8 cellular contexts compared by ENCODE assay signal in the genomic region with DNA sequence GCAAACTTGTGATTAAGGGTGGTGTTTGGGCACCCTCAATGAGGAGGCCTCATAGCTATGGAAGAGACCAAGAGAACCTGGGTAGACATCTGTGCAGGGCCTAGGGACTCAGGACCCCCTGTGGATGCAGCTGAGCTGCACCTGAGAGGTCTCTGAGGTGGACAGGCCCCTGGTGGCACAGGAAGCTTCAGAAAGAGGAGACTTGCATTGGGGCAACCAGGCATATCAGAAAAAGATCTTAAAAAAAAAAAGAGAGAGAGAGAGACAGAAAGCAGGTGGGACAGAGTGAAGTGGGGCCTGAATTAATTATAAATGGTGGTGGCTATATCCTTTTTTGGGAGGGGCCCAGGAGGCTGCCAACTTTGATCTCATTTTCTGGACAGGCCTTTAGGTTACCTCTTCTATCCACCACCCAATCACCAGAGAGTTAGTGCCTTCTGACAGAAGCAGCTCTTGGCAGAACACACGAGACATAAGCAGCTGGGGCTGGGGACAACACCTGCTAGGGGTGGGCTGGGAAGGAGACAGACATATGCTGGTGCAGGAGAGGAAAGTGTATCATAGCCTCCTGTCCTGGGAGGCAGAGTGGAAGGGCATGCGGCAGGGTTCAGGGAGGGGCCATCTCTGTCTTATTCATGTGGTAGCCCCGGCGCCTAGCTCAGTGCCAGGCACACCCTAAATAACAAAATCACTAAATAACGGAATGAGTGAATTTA. TPM values are rescaled to one million over a fixed set of nuclear protein-coding genes. Genes with fewer than 3 reads are reported as not detected.
A peak's percentile ranks its signal among the peaks of the same experiment; 100 is the strongest.
DNase-seq lines count a peak whose midpoint lies in the region; ATAC-seq and TF ChIP-seq lines count a peak whose summit lies in the region.

No MANE protein-coding gene starts in this region.

- no peaks in the 10 kb centered on the region for H3K9me3 ChIP-seq in CD8-positive, alpha-beta T cell (ENCODE audit: low read length)
- no peaks in the 10 kb centered on the region for H3K9me3 ChIP-seq in body of pancreas

- H3K27ac ChIP-seq in CD8-positive, alpha-beta T cell (ENCODE audit: low read depth, low read length), result no peak overlapping the region
- H3K27ac ChIP-seq in body of pancreas, result peak overlapping the region; percentile 34 to 91 (median 77)

- no peak for TF ChIP-seq POLR2A in body of pancreas (IDR thresholded peaks at IDR 0.05)

- H3K36me3 Mint-ChIP-seq in CD8-positive, alpha-beta T cell, result no peaks in the 10 kb centered on the region
- no peaks in the 10 kb centered on the region for H3K36me3 Mint-ChIP-seq in nephron progenitor cell (ENCODE audit: low read depth)

- POLR2A ChIA-PET in CD8-positive, alpha-beta T cell (lab: Charles Lee), result interaction anchor here (1.4 to 1.5 kb wide), 2 partner anchors 9 to 59 kb away, joined by 3 to 6 read pairs; no protein-coding TSS in a partner anchor

- peaks cover 48% of the 10 kb centered on the region for H3K4me1 Mint-ChIP-seq in CD8-positive, alpha-beta T cell (ENCODE audit: low read depth)
- H3K4me1 Mint-ChIP-seq in nephron progenitor cell, result peaks cover 75% of the 10 kb centered on the region

- no peaks in the 10 kb centered on the region for H3K9me3 Mint-ChIP-seq in CD8-positive, alpha-beta T cell
- H3K9me3 Mint-ChIP-seq in nephron progenitor cell, result no peaks in the 10 kb centered on the region

- no peak for TF ChIP-seq CTCF in CD8-positive, alpha-beta T cell (IDR thresholded peaks at IDR 0.05)
- TF ChIP-seq CTCF in body of pancreas (IDR thresholded peaks at IDR 0.05), result no peak
- no peak for TF ChIP-seq CTCF in nephron progenitor cell (IDR thresholded peaks at IDR 0.05)

- CTCF ChIA-PET in CD8-positive, alpha-beta T cell (lab: Charles Lee), result interaction anchor here (1.0 to 7.0 kb wide), 9 partner anchors 8 to 311 kb away, joined by 3 to 47 read pairs (median 5); no protein-coding TSS in a partner anchor

- peak overlapping the region; percentile 29 for H3K27ac Mint-ChIP-seq in CD8-positive, alpha-beta T cell
- H3K27ac Mint-ChIP-seq in nephron progenitor cell, result peak overlapping the region; percentile 98

- H3K4me3 ChIP-seq in CD8-positive, alpha-beta T cell (ENCODE audit: low read depth, low read length), result no peak overlapping the region
- no peak overlapping the region for H3K4me3 ChIP-seq in body of pancreas

- ATAC-seq in CD8-positive, alpha-beta T cell, result no peak
- ATAC-seq in body of pancreas (no peak), HG03354 (IDR thresholded peaks at IDR 0.05; ENCODE audit: poor library complexity, severe bottlenecking, unreplicated experiment) (no peak)

- intact Hi-C loops in CD8-positive, alpha-beta T cell (cut with DNase I, micrococcal nuclease), result loop anchor here (5.0 kb wide), 2 partner anchors 32 to 47 kb away; partner anchors contain the start of gene CTDSP2 (in 1 of the 2)
- intact Hi-C loops in body of pancreas (cut with DNase I), result loop anchor here (5.0 kb wide), 1 partner anchor 47 kb away; the partner anchor contains the start of gene CTDSP2

- peaks cover 3% of the 10 kb centered on the region for H3K27me3 Mint-ChIP-seq in CD8-positive, alpha-beta T cell (ENCODE audit: low read depth)
- peaks cover 6% of the 10 kb centered on the region for H3K27me3 Mint-ChIP-seq in nephron progenitor cell (ENCODE audit: low read depth, poor library complexity)

- peaks cover 42% of the 10 kb centered on the region for H3K4me1 ChIP-seq in CD8-positive, alpha-beta T cell (ENCODE audit: insufficient read depth, low read length)
- peaks cover 58% of the 10 kb centered on the region for H3K4me1 ChIP-seq in body of pancreas

- no peaks in the 10 kb centered on the region for H3K36me3 ChIP-seq in CD8-positive, alpha-beta T cell (ENCODE audit: insufficient read depth, low read length)
- no peaks in the 10 kb centered on the region for H3K36me3 ChIP-seq in body of pancreas (replicated peaks in 1 of 2; ENCODE audit: insufficient read depth in 1 of 2, low read depth in 2 of 2)

- H3K4me3 Mint-ChIP-seq in CD8-positive, alpha-beta T cell, result no peak overlapping the region
- H3K4me3 Mint-ChIP-seq in nephron progenitor cell, result peak overlapping the region; percentile 41

- no peak for DNase-seq in CD8-positive, alpha-beta T cell
- DNase-seq in NCI-H2081 treated with DMSO at 0.1 percent for 48 hours (lab: John Stamatoyannopoulos, UW) (peak; percentile 34), body of pancreas (no peak), nephron progenitor cell (no peak), KBM-7 (no peak), T-helper 2 cell (no peak), SKM-1 treated with dmso at 0.1 percent for 144 hours (lab: John Stamatoyannopoulos, UW; ENCODE audit: unreplicated experiment) (no peak)

- no peaks in the 10 kb centered on the region for H3K27me3 ChIP-seq in CD8-positive, alpha-beta T cell (ENCODE audit: insufficient read depth, low read length)
- no peaks in the 10 kb centered on the region for H3K27me3 ChIP-seq in body of pancreas

- in situ Hi-C loops in KBM-7 (cut with MboI; ENCODE audit: low pct_unique_long_range_greater_than_20kb, low sequenced_read_pairs), result no loop called here

- 79 to 83% methylated on average over 5 of the region's 5 CpGs for WGBS in body of pancreas, 2 donors

RNA-seq across cellular contexts. Expression of gene ATP23, which starts 46.6 kb away (rescaled TPM):
- 1 to 10 TPM; 3.6 to 4.7 TPM for total RNA-seq in CD8-positive, alpha-beta T cell
- 1 to 10 TPM; 3.6 to 5.4 TPM for total RNA-seq in body of pancreas

RNA-seq across cellular contexts. Expression of gene CTDSP2, which starts 48.2 kb away (rescaled TPM):
- 10 to 100 TPM; 68.1 to 70.5 TPM for total RNA-seq in CD8-positive, alpha-beta T cell
- total RNA-seq in body of pancreas, result 100 to 1,000 TPM in 1 of 2 donors, 10 to 100 TPM in 1; 82.1 to 125 TPM
